Comparison of ENCODE assay signal across 1 cellular context in the genomic region with DNA sequence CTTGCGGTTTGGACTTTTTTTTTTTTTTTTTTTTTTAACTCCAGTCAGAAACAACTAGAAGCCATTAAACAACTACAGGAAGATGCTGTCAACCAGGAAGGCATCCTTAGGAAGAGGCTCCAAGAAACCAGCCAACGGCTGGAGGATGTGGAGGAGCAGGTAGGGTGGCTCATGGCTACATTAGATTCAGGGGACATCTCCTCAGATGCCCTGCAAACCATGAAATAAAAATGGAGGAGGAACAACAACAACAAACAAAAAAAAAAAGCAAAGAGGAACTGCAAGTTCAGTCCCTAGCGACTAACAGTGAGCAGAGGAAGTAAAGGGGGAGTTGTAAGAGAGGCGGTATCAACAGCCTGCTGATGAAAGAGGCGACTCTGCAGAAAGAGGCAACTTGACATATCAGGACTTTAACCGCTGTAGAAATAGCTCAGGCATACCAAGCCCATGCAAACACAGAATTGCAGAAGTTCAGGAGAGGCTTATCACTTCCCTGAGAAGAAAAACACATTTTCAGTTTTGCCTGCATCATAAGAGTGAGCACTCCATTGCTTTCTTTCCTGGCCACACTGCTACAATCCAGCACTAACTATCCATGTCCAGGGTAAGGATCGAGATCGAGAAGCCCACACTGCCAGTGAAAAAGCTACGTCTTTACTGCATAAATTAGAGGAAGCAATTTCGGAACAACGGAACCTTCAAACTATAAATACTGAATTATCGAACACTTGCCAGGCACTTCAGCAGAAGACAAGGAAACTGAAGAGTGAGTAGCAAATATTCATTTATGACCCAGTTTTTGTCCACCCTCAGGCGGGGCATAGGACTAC.
TF ChIP-seq lines count a peak whose summit lies in the region.

No MANE protein-coding gene starts in this region.

TF ChIP-seq in SK-N-SH, 30 proteins besides CTCF, POLR2A, EP300 and RAD21:
- TF ChIP-seq, protein P1, sequence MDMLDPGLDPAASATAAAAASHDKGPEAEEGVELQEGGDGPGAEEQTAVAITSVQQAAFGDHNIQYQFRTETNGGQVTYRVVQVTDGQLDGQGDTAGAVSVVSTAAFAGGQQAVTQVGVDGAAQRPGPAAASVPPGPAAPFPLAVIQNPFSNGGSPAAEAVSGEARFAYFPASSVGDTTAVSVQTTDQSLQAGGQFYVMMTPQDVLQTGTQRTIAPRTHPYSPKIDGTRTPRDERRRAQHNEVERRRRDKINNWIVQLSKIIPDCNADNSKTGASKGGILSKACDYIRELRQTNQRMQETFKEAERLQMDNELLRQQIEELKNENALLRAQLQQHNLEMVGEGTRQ (IDR thresholded peaks at IDR 0.05; ENCODE audit: borderline replicate concordance, low read depth, low read length) = no peak
- TF ChIP-seq MXI1 (IDR thresholded peaks at IDR 0.05; ENCODE audit: low read depth, low read length) = no peak
- TF ChIP-seq, protein P2, sequence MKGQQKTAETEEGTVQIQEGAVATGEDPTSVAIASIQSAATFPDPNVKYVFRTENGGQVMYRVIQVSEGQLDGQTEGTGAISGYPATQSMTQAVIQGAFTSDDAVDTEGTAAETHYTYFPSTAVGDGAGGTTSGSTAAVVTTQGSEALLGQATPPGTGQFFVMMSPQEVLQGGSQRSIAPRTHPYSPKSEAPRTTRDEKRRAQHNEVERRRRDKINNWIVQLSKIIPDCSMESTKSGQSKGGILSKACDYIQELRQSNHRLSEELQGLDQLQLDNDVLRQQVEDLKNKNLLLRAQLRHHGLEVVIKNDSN (IDR thresholded peaks at IDR 0.05; ENCODE audit: borderline replicate concordance, low read depth) = no peak
- TF ChIP-seq POLR2AphosphoS5 (IDR thresholded peaks at IDR 0.05; ENCODE audit: low read depth, low read length) = no peak
- no peak for TF ChIP-seq NRF1 (IDR thresholded peaks at IDR 0.05; ENCODE audit: low read depth, low read length)
TF ChIP-seq in SK-N-SH: peak in this region for 0.
